In genomic region chr1:160209041-160209655, GRCh38 we compare ENCODE assay signal across 14 cellular contexts. TPM values are rescaled to one million over a fixed set of nuclear protein-coding genes. Genes with fewer than 3 reads are reported as not detected.
DNase-seq lines count a peak whose midpoint lies in the region; ATAC-seq, FAIRE-seq and TF ChIP-seq lines count a peak whose summit lies in the region.
"Had no signal": no experiment of that assay in that cellular context is flagged by ENCODE, and none has a peak within 500 bp of the region (broad histone marks: within the 10 kb centered on the region; RNA-seq: fewer than 3 reads in every experiment).

No MANE protein-coding gene starts in this region.

- H3K4me2 ChIP-seq in mesendoderm (ENCODE audit: low read length) = no peak overlapping the region

- H3K36me3 Mint-ChIP-seq in activated T-cell treated with anti-CD3 and anti-CD28 coated beads, Interleukin-2, amount 50 U/mL, for 72 hours (ENCODE audit: insufficient read depth in 2 of 2) = peaks cover 4 to 8% of the 10 kb centered on the region in 2 donors

- H3K27me3 ChIP-seq in adrenal gland = no peaks in the 10 kb centered on the region
- no peaks in the 10 kb centered on the region for H3K27me3 ChIP-seq in mesendoderm (ENCODE audit: insufficient read depth, low read length, poor library complexity)
- no peaks in the 10 kb centered on the region for H3K27me3 ChIP-seq in pancreas
- H3K27me3 ChIP-seq: BE2C had no signal

- H3K27me3 Mint-ChIP-seq in activated T-cell treated with anti-CD3 and anti-CD28 coated beads, Interleukin-2, amount 50 U/mL, for 72 hours (ENCODE audit: low read depth) = no peaks in the 10 kb centered on the region

- H3K27ac ChIP-seq in adrenal gland (peak overlapping the region in 3 of 5 donors; percentile 31 to 94 (median 60)), mesendoderm (ENCODE audit: low read depth, low read length) (no peak overlapping the region), temporal lobe (ENCODE audit: low read depth, low read length) (peak overlapping the region; percentile 94), pancreas (peak overlapping the region in 2 of 4 donors; percentile 11 to 39)
- H3K27ac ChIP-seq: VCaP had no signal

- H2BK120ac ChIP-seq in mesendoderm (ENCODE audit: low read depth, low read length) = no peak overlapping the region

- DNase-seq in activated T-cell treated with anti-CD3 and anti-CD28 coated beads, Interleukin-2, amount 50 U/mL, for 72 hours = no peak
- DNase-seq in activated T-cell treated with anti-CD3 and anti-CD28 coated beads, Interleukin-2, amount 50 U/mL, for 48 hours = no peak
- peak in 1 of 7 donors; percentile 50 for DNase-seq in adrenal gland
- DNase-seq in mesendoderm = no peak
- DNase-seq in NCI-H2171 (lab: John Stamatoyannopoulos, UW) = no peak
- DNase-seq in pancreas = no peak
- no peak for DNase-seq in DMS79 treated with DMSO at 0.1 percent for 48 hours (lab: John Stamatoyannopoulos, UW)
- DNase-seq: central memory CD4-positive, alpha-beta T cell; MV-4-11 had no signal

- TF ChIP-seq CTCF in adrenal gland (IDR thresholded peaks at IDR 0.05) = no peak
- TF ChIP-seq CTCF in pancreas (IDR thresholded peaks at IDR 0.05) = no peak

- H3K4me1 Mint-ChIP-seq in activated T-cell treated with anti-CD3 and anti-CD28 coated beads, Interleukin-2, amount 50 U/mL, for 72 hours (ENCODE audit: low read depth) = peaks cover 49% of the 10 kb centered on the region

- no peak for TF ChIP-seq POLR2A in adrenal gland (IDR thresholded peaks at IDR 0.05)

- 36 to 50% (median 45%) methylated on average over 5 of the region's 5 CpGs for WGBS in adrenal gland, 4 donors
- no CpG with 5 or more reads among the region's 5 CpGs for WGBS in mesendoderm (ENCODE audit: extremely low coverage, insufficient coverage, low lambda C conversion rate)
- 64% methylated on average over 5 of the region's 5 CpGs for WGBS in pancreas, 2 donors

- no peak overlapping the region for H2AK5ac ChIP-seq in mesendoderm (ENCODE audit: low read length)

- H3K79me2 ChIP-seq in mesendoderm (ENCODE audit: control insufficient read depth, insufficient read depth, low read length) = peaks cover 53% of the 10 kb centered on the region

- no peak overlapping the region for H2BK5ac ChIP-seq in mesendoderm (ENCODE audit: low read length)

- H3K4ac ChIP-seq in mesendoderm (ENCODE audit: low read depth, low read length) = no peak overlapping the region

- H3K23ac ChIP-seq in mesendoderm (ENCODE audit: low read length) = no peak overlapping the region

- H3K36me3 ChIP-seq in adrenal gland (replicated peaks in 1 of 2) (peaks cover 0 to 34% of the 10 kb centered on the region in 2 donors), mesendoderm (ENCODE audit: control insufficient read depth, insufficient read depth, low read length) (peaks cover 18% of the 10 kb centered on the region), pancreas (peaks cover 0 to 16% (median 0%) of the 10 kb centered on the region in 3 donors)

- H3K9me3 Mint-ChIP-seq in activated T-cell treated with anti-CD3 and anti-CD28 coated beads, Interleukin-2, amount 50 U/mL, for 72 hours = no peaks in the 10 kb centered on the region

- peak overlapping the region; percentile 32 for H3K27ac Mint-ChIP-seq in activated T-cell treated with anti-CD3 and anti-CD28 coated beads, Interleukin-2, amount 50 U/mL, for 72 hours

- no peak overlapping the region for H4K5ac ChIP-seq in mesendoderm (ENCODE audit: low read length)

- H3K56ac ChIP-seq in mesendoderm (ENCODE audit: low read length) = peak overlapping the region; percentile 26

- no peaks in the 10 kb centered on the region for H3K9me3 ChIP-seq in adrenal gland (replicated peaks in 1 of 3)
- H3K9me3 ChIP-seq in pancreas = no peaks in the 10 kb centered on the region
- H3K9me3 ChIP-seq: BE2C had no signal

- peak overlapping the region; percentile 10 for H3K9ac ChIP-seq in mesendoderm (ENCODE audit: low read length)

- H3K4me3 ChIP-seq in adrenal gland = no peak overlapping the region
- no peak overlapping the region for H3K4me3 ChIP-seq in mesendoderm (ENCODE audit: low read length)
- H3K4me3 ChIP-seq in pancreas = no peak overlapping the region

- H3K79me1 ChIP-seq in mesendoderm (ENCODE audit: low read length) = peaks cover 35% of the 10 kb centered on the region

- FAIRE-seq in pancreas (lab: Jason Lieb, UNC) = no peak
- FAIRE-seq: GM12891 had no signal

- H2BK15ac ChIP-seq in mesendoderm (replicated peaks; ENCODE audit: low read depth) = no peak overlapping the region

- H3K4me3 Mint-ChIP-seq in activated T-cell treated with anti-CD3 and anti-CD28 coated beads, Interleukin-2, amount 50 U/mL, for 72 hours = no peak overlapping the region

- intact Hi-C loops in adrenal gland (cut with DNase I) = loop anchor here in 1 of 2 donors (5.0 kb wide), 1 partner anchor 48 kb away; no protein-coding TSS in a partner anchor
- intact Hi-C loops in pancreas (cut with DNase I) = loop anchor here in 1 of 3 donors (5.0 kb wide), 1 partner anchor 43 kb away; no protein-coding TSS in a partner anchor

- peaks cover 19 to 56% of the 10 kb centered on the region in 2 donors for H3K4me1 ChIP-seq in adrenal gland (replicated peaks in 1 of 2)
- H3K4me1 ChIP-seq in mesendoderm (ENCODE audit: control insufficient read depth, low read depth, low read length) = peaks cover 25% of the 10 kb centered on the region
- H3K4me1 ChIP-seq in pancreas = peaks cover 7 to 28% (median 15%) of the 10 kb centered on the region in 3 donors

- H3K18ac ChIP-seq in mesendoderm (ENCODE audit: low read length) = no peak overlapping the region

- H4K8ac ChIP-seq in mesendoderm (ENCODE audit: low read depth, low read length) = no peak overlapping the region

- ATAC-seq in activated T-cell treated with anti-CD3 and anti-CD28 coated beads, Interleukin-2, amount 50 U/mL, for 72 hours (replicated peaks in 1 of 2) = no peak
- ATAC-seq in pancreas = no peak

RNA-seq across cellular contexts. Expression of gene PEA15, which starts 4.0 kb away (rescaled TPM):
- total RNA-seq in activated T-cell treated with anti-CD3 and anti-CD28 coated beads, Interleukin-2, amount 50 U/mL, for 72 hours = 10 to 100 TPM; 28.3 to 32.8 TPM
- total RNA-seq in adrenal gland (100 to 1,000 TPM in 3 of 8 donors, 10 to 100 TPM in 5; 40.6 to 163 (median 90.0) TPM), temporal lobe (178 TPM), pancreas (10 to 100 TPM; 15.0 to 47.3 (median 23.0) TPM)
- polyA plus RNA-seq in adrenal gland (100 to 1,000 TPM; 120 to 445 (median 162) TPM), pancreas (10 to 100 TPM; 37.3 to 52.3 TPM)
- polyA plus RNA-seq in mesendoderm (2013, experiment 1 of 2) = 260 TPM
- 272 TPM for polyA plus RNA-seq in mesendoderm (2013, experiment 2 of 2)

RNA-seq across cellular contexts. Expression of gene CASQ1, which starts 18.8 kb away (rescaled TPM):
- total RNA-seq in activated T-cell treated with anti-CD3 and anti-CD28 coated beads, Interleukin-2, amount 50 U/mL, for 72 hours = not detected
- total RNA-seq in adrenal gland = 1 to 10 TPM in 1 of 8 donors, under 1 TPM in 1, not detected in 6; 0.11 to 1.6 TPM
- under 1 TPM in 2 of 3 donors, not detected in 1; 0.16 to 0.17 TPM for polyA plus RNA-seq in adrenal gland
- 2.6 TPM for polyA plus RNA-seq in mesendoderm (2013, experiment 1 of 2)
- polyA plus RNA-seq in mesendoderm (2013, experiment 2 of 2) = 2.5 TPM
- total RNA-seq in temporal lobe = 7.6 TPM
- total RNA-seq in pancreas = not detected
- polyA plus RNA-seq in pancreas = under 1 TPM in 1 of 2 donors, not detected in 1; 0.14 TPM
- total RNA-seq: pulmonary artery endothelial cell had no signal

RNA-seq across cellular contexts. Expression of gene DCAF8, which starts 53.2 kb away (rescaled TPM):
- 100 to 1,000 TPM; 246 to 280 TPM for total RNA-seq in activated T-cell treated with anti-CD3 and anti-CD28 coated beads, Interleukin-2, amount 50 U/mL, for 72 hours
- total RNA-seq in adrenal gland = 100 to 1,000 TPM in 6 of 8 donors, 10 to 100 TPM in 2; 64.3 to 162 (median 127) TPM
- polyA plus RNA-seq in adrenal gland = 100 to 1,000 TPM in 2 of 3 donors, 10 to 100 TPM in 1; 78.9 to 140 (median 124) TPM
- polyA plus RNA-seq in mesendoderm (2013, experiment 1 of 2) = 50.4 TPM
- 50.1 TPM for polyA plus RNA-seq in mesendoderm (2013, experiment 2 of 2)
- 47.9 TPM for total RNA-seq in temporal lobe
- 10 to 100 TPM; 51.1 to 93.0 (median 74.5) TPM for total RNA-seq in pancreas
- polyA plus RNA-seq in pancreas = 100 to 1,000 TPM in 1 of 2 donors, 10 to 100 TPM in 1; 98.8 to 122 TPM

RNA-seq across cellular contexts. Expression of gene ATP1A4, which starts 57.7 kb away (rescaled TPM):
- total RNA-seq in activated T-cell treated with anti-CD3 and anti-CD28 coated beads, Interleukin-2, amount 50 U/mL, for 72 hours = not detected
- under 1 TPM in 2 of 8 donors, not detected in 6; 0.46 to 0.96 TPM for total RNA-seq in adrenal gland
- polyA plus RNA-seq in adrenal gland = under 1 TPM in 1 of 3 donors, not detected in 2; 0.17 TPM
- polyA plus RNA-seq in mesendoderm (2013, experiment 1 of 2) = 0.56 TPM
- polyA plus RNA-seq in mesendoderm (2013, experiment 2 of 2) = 0.42 TPM
- under 0.01 TPM for total RNA-seq in temporal lobe
- not detected for total RNA-seq in pancreas
- not detected for polyA plus RNA-seq in pancreas
- total RNA-seq: pulmonary artery endothelial cell had no signal
